Comparison of ENCODE assay signal across 27 cellular contexts in the genomic region with DNA sequence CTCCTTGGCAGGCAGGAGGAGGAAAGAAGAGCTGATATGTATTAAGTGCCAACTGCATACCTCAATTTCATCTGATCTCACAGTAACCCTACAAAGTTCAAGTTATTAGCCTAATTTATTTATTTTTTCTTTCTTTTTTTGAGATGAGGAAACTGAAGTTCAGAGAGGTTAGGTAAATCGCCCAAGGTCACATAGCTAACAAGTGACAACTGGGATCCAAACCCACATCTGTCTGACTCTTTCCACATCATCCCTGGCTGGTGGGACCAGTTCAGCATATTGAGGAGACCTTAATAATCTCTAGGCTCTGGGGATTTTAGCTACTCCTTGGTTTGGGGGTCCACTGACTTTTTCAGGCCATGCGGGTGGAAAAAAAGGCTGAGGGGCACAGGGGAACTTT.
"Had no signal": no experiment of that assay in that cellular context is flagged by ENCODE, and none has a peak within 500 bp of the region (broad histone marks: within the 10 kb centered on the region; RNA-seq: fewer than 3 reads in every experiment).

No MANE protein-coding gene starts in this region.

- FAIRE-seq: small intestine had no signal

- H3K9ac ChIP-seq: parathyroid adenoma had no signal

- H3K4me3 ChIP-seq: ovary, psoas muscle, stomach, thoracic aorta, thyroid gland, tibial nerve, upper lobe of right lung, uterus had no signal

- H3K4me1 Mint-ChIP-seq: neural crest cell; stimulated activated effector memory CD8-positive, alpha-beta T cell treated with anti-CD3 and anti-CD28 coated beads, Interleukin-12 subunit alpha, Interleukin-12 subunit beta, amount 100 ng/mL, for 72 hours had no signal

- H3K79me2 ChIP-seq: parathyroid adenoma had no signal

- H2AFZ ChIP-seq: parathyroid adenoma had no signal

- H3K4me1 ChIP-seq: parathyroid adenoma, uterus had no signal

- H3K9me3 ChIP-seq: ovary, psoas muscle, stomach, thoracic aorta, thyroid gland, tibial nerve, upper lobe of right lung, uterus had no signal

- H3K27ac Mint-ChIP-seq: naive thymus-derived CD4-positive, alpha-beta T cell; nephron progenitor cell; progenitor cell of endocrine pancreas; stimulated activated effector memory CD8-positive, alpha-beta T cell treated with anti-CD3 and anti-CD28 coated beads, Interleukin-12 subunit alpha, Interleukin-12 subunit beta, amount 100 ng/mL, for 72 hours; stimulated activated naive B cell treated with anti-CD40 and anti-IgM and Interleukin-4, amounts not matched to agents 10 μg/mL and 1 μg/mL and 100 μg/mL, for 72 hours; stimulated activated naive CD8-positive, alpha-beta T cell treated with anti-CD3 and anti-CD28 coated beads, Interleukin-15, Interleukin-2, amounts not matched to agents 100 ng/mL and 50 ng/mL, for 24 hours; type B pancreatic cell had no signal

- H3K9me3 Mint-ChIP-seq: naive thymus-derived CD4-positive, alpha-beta T cell; natural killer cell; nephron progenitor cell; neural crest cell; stimulated activated effector memory CD8-positive, alpha-beta T cell treated with anti-CD3 and anti-CD28 coated beads, Interleukin-12 subunit alpha, Interleukin-12 subunit beta, amount 100 ng/mL, for 72 hours; stimulated activated naive B cell treated with anti-CD40 and anti-IgM and Interleukin-4, amounts not matched to agents 10 μg/mL and 1 μg/mL and 100 μg/mL, for 72 hours; stimulated activated naive CD8-positive, alpha-beta T cell treated with anti-CD3 and anti-CD28 coated beads, Interleukin-15, Interleukin-2, amounts not matched to agents 100 ng/mL and 50 ng/mL, for 24 hours; type B pancreatic cell had no signal

- DNase-seq: naive thymus-derived CD4-positive, alpha-beta T cell; natural killer cell; nephron progenitor cell; occipital lobe; ovary; posterior cingulate gyrus; psoas muscle; right cardiac atrium; small intestine; stimulated activated CD4-positive, alpha-beta T cell treated with anti-CD3 and anti-CD28 coated beads, Interleukin-15, amount 100 ng/mL, for 24 hours; stimulated activated CD4-positive, alpha-beta T cell treated with anti-CD3 and anti-CD28 coated beads, Interleukin-2, amount 100 ng/mL, for 24 hours; stimulated activated CD4-positive, alpha-beta T cell treated with anti-CD3 and anti-CD28 coated beads, Interleukin-2, amount 100 ng/mL, for 48 hours; stimulated activated CD4-positive, alpha-beta T cell treated with anti-CD3 and anti-CD28 coated beads, Interleukin-4, amount 100 ng/mL, for 24 hours; stimulated activated naive B cell treated with anti-CD40 and anti-IgM and Interleukin-4, amounts not matched to agents 10 μg/mL and 1 μg/mL and 100 μg/mL, for 72 hours; stimulated activated naive CD4-positive, alpha-beta T cell treated with Interleukin-2 at 50 U/mL for 16 hours; stomach; thyroid gland; upper lobe of right lung; uterus had no signal

- H3K27me3 Mint-ChIP-seq: type B pancreatic cell had no signal

- H3K4me3 Mint-ChIP-seq: naive thymus-derived CD4-positive, alpha-beta T cell; natural killer cell; nephron progenitor cell; neural crest cell; stimulated activated effector memory CD8-positive, alpha-beta T cell treated with anti-CD3 and anti-CD28 coated beads, Interleukin-12 subunit alpha, Interleukin-12 subunit beta, amount 100 ng/mL, for 72 hours; stimulated activated naive B cell treated with anti-CD40 and anti-IgM and Interleukin-4, amounts not matched to agents 10 μg/mL and 1 μg/mL and 100 μg/mL, for 72 hours; stimulated activated naive CD8-positive, alpha-beta T cell treated with anti-CD3 and anti-CD28 coated beads, Interleukin-15, Interleukin-2, amounts not matched to agents 100 ng/mL and 50 ng/mL, for 24 hours; type B pancreatic cell had no signal

- H3K36me3 Mint-ChIP-seq: naive thymus-derived CD4-positive, alpha-beta T cell; natural killer cell; stimulated activated effector memory CD8-positive, alpha-beta T cell treated with anti-CD3 and anti-CD28 coated beads, Interleukin-12 subunit alpha, Interleukin-12 subunit beta, amount 100 ng/mL, for 72 hours had no signal

- H3K27ac ChIP-seq: ovary, parathyroid adenoma, psoas muscle, stomach, thoracic aorta, thyroid gland, tibial nerve, upper lobe of right lung, uterus had no signal

- H3K27me3 ChIP-seq: ovary, stomach, thyroid gland, tibial nerve, upper lobe of right lung, uterus had no signal

- H3K36me3 ChIP-seq: ovary, stomach, thoracic aorta, thyroid gland, tibial nerve, upper lobe of right lung, uterus had no signal
